In the genomic region with DNA sequence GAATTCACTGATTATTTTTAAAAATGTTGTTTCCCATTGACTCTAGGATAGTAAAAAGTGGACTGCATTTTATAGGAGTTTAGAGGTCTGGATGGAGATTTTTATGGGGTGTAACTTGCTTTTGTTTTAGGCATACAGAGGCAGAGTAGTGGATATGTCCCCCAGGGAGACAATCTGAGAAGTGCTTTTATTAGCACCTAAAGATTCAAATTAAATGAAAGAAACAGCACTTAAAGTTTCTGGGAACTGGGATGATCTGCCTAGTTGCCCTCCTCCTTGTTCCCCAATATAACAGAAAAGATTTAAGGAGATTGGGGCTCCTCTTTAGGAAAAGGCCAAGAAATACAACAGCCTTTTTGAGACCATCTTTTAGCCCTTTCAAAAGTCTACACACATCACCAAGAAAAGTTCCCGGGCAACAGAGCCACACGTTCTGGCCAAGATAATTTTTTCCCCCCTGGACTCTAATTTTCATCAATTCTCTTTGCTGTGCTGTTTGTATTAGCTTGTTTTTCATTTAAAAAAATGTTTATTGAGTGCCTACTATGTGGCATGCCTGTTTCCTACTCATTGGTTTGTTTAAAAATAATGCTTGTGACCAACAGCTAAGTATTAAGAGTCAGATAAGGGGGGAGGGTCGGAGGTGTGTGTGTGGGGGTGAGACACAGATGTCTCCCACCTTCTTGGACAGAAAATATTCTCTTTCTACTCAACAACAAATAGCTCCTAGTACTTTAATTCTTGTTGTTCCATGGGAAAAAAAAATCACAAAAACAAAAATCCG, we compare ENCODE assay signal across 13 cellular contexts. TPM values are rescaled to one million over a fixed set of nuclear protein-coding genes. Genes with fewer than 3 reads are reported as not detected.
DNase-seq lines count a peak whose midpoint lies in the region; ATAC-seq, FAIRE-seq and TF ChIP-seq lines count a peak whose summit lies in the region.
"Had no signal": no experiment of that assay in that cellular context is flagged by ENCODE, and none has a peak within 500 bp of the region (broad histone marks: within the 10 kb centered on the region; RNA-seq: fewer than 3 reads in every experiment).

No MANE protein-coding gene starts in this region.

- H3K4me1 ChIP-seq in right atrium auricular region = peaks cover 0 to 33% of the 10 kb centered on the region in 2 donors

- no peak for TF ChIP-seq CTCF in right atrium auricular region (IDR thresholded peaks at IDR 0.05)

- H3K27me3 ChIP-seq in right atrium auricular region = peaks cover 68 to 82% of the 10 kb centered on the region in 2 donors

- peak; percentile 23 for FAIRE-seq in urothelium cell line (lab: Jason Lieb, UNC)

- no peak overlapping the region for H3K27ac ChIP-seq in right atrium auricular region
- H3K27ac ChIP-seq: heart right ventricle, RWPE1, transverse colon had no signal

- H3K4me3 Mint-ChIP-seq in T-helper 17 cell = peak overlapping the region; percentile 75

- intact Hi-C loops in Right ventricle myocardium superior (cut with DNase I) = no loop called here

- H3K9me3 ChIP-seq in right atrium auricular region (peaks cover 0 to 7% of the 10 kb centered on the region in 2 donors), T-helper 17 cell (ENCODE audit: control insufficient read depth, low read length, poor library complexity, severe bottlenecking) (peaks cover 4% of the 10 kb centered on the region)
- H3K9me3 ChIP-seq: heart right ventricle, transverse colon had no signal

- H3K27ac Mint-ChIP-seq in T-helper 17 cell = no peak overlapping the region

- H3K4me1 Mint-ChIP-seq in T-helper 17 cell = peaks cover 23% of the 10 kb centered on the region

- H3K36me3 ChIP-seq in right atrium auricular region = no peaks in the 10 kb centered on the region
- H3K36me3 ChIP-seq: heart right ventricle, transverse colon had no signal

- peaks cover 71% of the 10 kb centered on the region for H3K27me3 Mint-ChIP-seq in T-helper 17 cell

- ATAC-seq in Right ventricle myocardium superior (ENCODE audit: poor library complexity) = no peak
- ATAC-seq in T-helper 17 cell = no peak
- ATAC-seq: effector memory CD8-positive, alpha-beta T cell had no signal

- H3K36me3 Mint-ChIP-seq in T-helper 17 cell (ENCODE audit: low read depth) = peaks cover 8% of the 10 kb centered on the region

- DNase-seq in right atrium auricular region (ENCODE audit: low spot score) = peak; percentile 7
- no peak for DNase-seq in Right ventricle myocardium superior
- DNase-seq in T-helper 17 cell = no peak
- peak; percentile 33 for DNase-seq in left kidney (ENCODE audit: low read depth, low spot score)
- no peak for DNase-seq in urothelium cell line (ENCODE audit: low spot score)
- no peak for DNase-seq in putamen (ENCODE audit: low spot score)
- no peak for DNase-seq in T-helper 9 cell
- no peak for DNase-seq in nucleus accumbens (lab: John Stamatoyannopoulos, UW)
- DNase-seq: effector memory CD8-positive, alpha-beta T cell; heart right ventricle; NCI-H2081 treated with DMSO at 0.1 percent for 48 hours; transverse colon had no signal

- H3K4me3 ChIP-seq in right atrium auricular region = no peak overlapping the region
- H3K4me3 ChIP-seq: heart right ventricle, transverse colon had no signal

RNA-seq across cellular contexts. Expression of a gene that starts 2.4 kb away (rescaled TPM):
- total RNA-seq in right atrium auricular region (not detected), Right ventricle myocardium superior (not detected), T-helper 17 cell (not detected)
- total RNA-seq: heart right ventricle had no signal

RNA-seq across cellular contexts. Expression of a gene that starts 26.3 kb away (rescaled TPM):
- total RNA-seq in right atrium auricular region (not detected), Right ventricle myocardium superior (not detected), T-helper 17 cell (not detected)
- total RNA-seq: heart right ventricle, transverse colon had no signal

RNA-seq across cellular contexts. Expression of a gene that starts 50.1 kb away (rescaled TPM):
- 10 to 100 TPM; 67.2 to 91.6 TPM for total RNA-seq in right atrium auricular region
- total RNA-seq in Right ventricle myocardium superior = 114 TPM
- 10 to 100 TPM; 53.8 to 70.6 TPM for total RNA-seq in T-helper 17 cell

Comparison
In these comparisons a context has a peak if more than half of its experiments do, and no peak if none do; other contexts are left out.
1. DNase-seq: peak in right atrium auricular region (single experiment) and left kidney (single experiment); none in Right ventricle myocardium superior (single experiment), T-helper 17 cell (0 of 3), urothelium cell line (single experiment), putamen (single experiment), T-helper 9 cell (single experiment) and nucleus accumbens (0 of 56).